17 cellular contexts compared by ENCODE assay signal in the genomic region with DNA sequence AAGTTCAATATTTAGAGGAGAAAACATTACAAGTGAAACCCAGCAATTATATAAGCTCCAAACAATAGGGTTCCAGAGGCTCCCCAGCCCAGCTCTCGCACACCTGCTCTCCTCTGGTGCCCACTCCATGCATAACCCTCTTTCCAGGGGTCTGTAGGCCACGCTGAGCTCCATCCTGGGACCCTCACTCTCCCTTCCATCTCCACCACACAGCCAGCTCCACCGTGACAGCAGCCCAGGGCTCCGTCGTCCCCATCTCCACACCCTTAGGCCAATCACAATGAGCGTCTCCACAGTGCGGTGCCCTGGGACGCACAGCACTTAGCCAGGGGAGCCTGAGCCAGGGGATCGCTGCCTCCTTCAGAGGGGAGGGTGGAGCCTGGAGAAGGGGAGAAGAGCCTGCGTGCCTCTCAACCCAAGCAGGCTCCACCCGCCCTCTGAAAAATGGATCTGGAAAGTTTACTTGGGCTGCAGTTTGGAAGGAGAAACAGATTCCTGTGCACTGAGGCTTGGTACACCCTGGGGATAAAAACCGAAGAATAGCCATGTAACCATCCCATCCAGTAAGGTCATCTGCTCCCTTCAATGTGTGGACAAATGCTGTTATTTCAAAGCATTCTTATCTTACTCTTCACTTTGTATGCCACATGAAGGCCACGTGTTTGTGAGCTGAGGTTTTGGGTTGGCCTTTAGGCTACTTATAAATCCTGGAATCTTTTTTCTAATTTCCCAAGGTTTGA.
"Had no signal": no experiment of that assay in that cellular context is flagged by ENCODE, and none has a peak within 500 bp of the region (broad histone marks: within the 10 kb centered on the region; RNA-seq: fewer than 3 reads in every experiment).

No MANE protein-coding gene starts in this region.

- H3K4me3 ChIP-seq: adrenal gland, dorsolateral prefrontal cortex, hepatocyte, tibial artery, vagina had no signal

- H3K36me3 Mint-ChIP-seq: activated CD4-positive, alpha-beta memory T cell treated with anti-CD3 and anti-CD28 coated beads for 36 hours; activated CD8-positive, alpha-beta memory T cell treated with anti-CD3 and anti-CD28 coated beads, Interleukin-2, amount 10 ng/mL, durations not matched to agents 7 days and 5 days; immature natural killer cell; stimulated activated effector memory CD8-positive, alpha-beta T cell treated with anti-CD3 and anti-CD28 coated beads, Interleukin-12 subunit alpha, Interleukin-12 subunit beta, amount 100 ng/mL, for 72 hours had no signal

- H3K27me3 ChIP-seq: adrenal gland, dorsolateral prefrontal cortex, hepatocyte, tibial artery, vagina had no signal

- H3K4me2 ChIP-seq: hepatocyte had no signal

- H3K4me1 Mint-ChIP-seq: neural crest cell had no signal

- H3K4me1 ChIP-seq: adrenal gland, tibial artery, vagina had no signal

- H2AFZ ChIP-seq: hepatocyte had no signal

- H3K27ac Mint-ChIP-seq: activated CD4-positive, alpha-beta memory T cell treated with anti-CD3 and anti-CD28 coated beads for 36 hours; activated CD8-positive, alpha-beta memory T cell treated with anti-CD3 and anti-CD28 coated beads, Interleukin-2, amount 10 ng/mL, durations not matched to agents 7 days and 5 days; immature natural killer cell; stimulated activated effector memory CD8-positive, alpha-beta T cell treated with anti-CD3 and anti-CD28 coated beads, Interleukin-12 subunit alpha, Interleukin-12 subunit beta, amount 100 ng/mL, for 72 hours had no signal

- H3K4me3 Mint-ChIP-seq: activated CD4-positive, alpha-beta memory T cell treated with anti-CD3 and anti-CD28 coated beads for 36 hours; activated CD8-positive, alpha-beta memory T cell treated with anti-CD3 and anti-CD28 coated beads, Interleukin-2, amount 10 ng/mL, durations not matched to agents 7 days and 5 days; immature natural killer cell; neural crest cell; stimulated activated effector memory CD8-positive, alpha-beta T cell treated with anti-CD3 and anti-CD28 coated beads, Interleukin-12 subunit alpha, Interleukin-12 subunit beta, amount 100 ng/mL, for 72 hours had no signal

- H3K9me3 ChIP-seq: adrenal gland, tibial artery, vagina had no signal

- ATAC-seq: activated CD8-positive, alpha-beta memory T cell treated with anti-CD3 and anti-CD28 coated beads, Interleukin-2, amount 10 ng/mL, durations not matched to agents 7 days and 5 days; stimulated activated effector memory CD8-positive, alpha-beta T cell treated with anti-CD3 and anti-CD28 coated beads, Interleukin-12 subunit alpha, Interleukin-12 subunit beta, amount 100 ng/mL, for 72 hours had no signal

- H3K27ac ChIP-seq: adrenal gland, dorsolateral prefrontal cortex, hepatocyte, tibial artery, vagina, VCaP had no signal

- DNase-seq: activated CD4-positive, alpha-beta memory T cell treated with anti-CD3 and anti-CD28 coated beads for 36 hours; activated CD8-positive, alpha-beta memory T cell treated with anti-CD3 and anti-CD28 coated beads, Interleukin-2, amount 10 ng/mL, durations not matched to agents 7 days and 5 days; activated effector memory CD4-positive, alpha-beta T cell treated with Interleukin-2 at 50 U/mL for 16 hours; activated naive CD4-positive, alpha-beta T cell treated with anti-CD3 and anti-CD28 coated beads, Interleukin-2, amount 50 U/mL, for 16 hours; activated T-cell treated with anti-CD3 and anti-CD28 coated beads, Interleukin-2, amount 50 U/mL, for 1 hour; adrenal gland; dorsolateral prefrontal cortex; erythroblast; immature natural killer cell; midbrain; T-helper 1 cell; tibial artery had no signal

- H3K36me3 ChIP-seq: adrenal gland, tibial artery, vagina had no signal

- H3K27me3 Mint-ChIP-seq: activated CD8-positive, alpha-beta memory T cell treated with anti-CD3 and anti-CD28 coated beads, Interleukin-2, amount 10 ng/mL, durations not matched to agents 7 days and 5 days had no signal

- H3K79me2 ChIP-seq: hepatocyte had no signal

- H3K9me3 Mint-ChIP-seq: activated CD4-positive, alpha-beta memory T cell treated with anti-CD3 and anti-CD28 coated beads for 36 hours; immature natural killer cell; neural crest cell; stimulated activated effector memory CD8-positive, alpha-beta T cell treated with anti-CD3 and anti-CD28 coated beads, Interleukin-12 subunit alpha, Interleukin-12 subunit beta, amount 100 ng/mL, for 72 hours had no signal
